ENCODE assay signal across 8 cellular contexts in the genomic region with DNA sequence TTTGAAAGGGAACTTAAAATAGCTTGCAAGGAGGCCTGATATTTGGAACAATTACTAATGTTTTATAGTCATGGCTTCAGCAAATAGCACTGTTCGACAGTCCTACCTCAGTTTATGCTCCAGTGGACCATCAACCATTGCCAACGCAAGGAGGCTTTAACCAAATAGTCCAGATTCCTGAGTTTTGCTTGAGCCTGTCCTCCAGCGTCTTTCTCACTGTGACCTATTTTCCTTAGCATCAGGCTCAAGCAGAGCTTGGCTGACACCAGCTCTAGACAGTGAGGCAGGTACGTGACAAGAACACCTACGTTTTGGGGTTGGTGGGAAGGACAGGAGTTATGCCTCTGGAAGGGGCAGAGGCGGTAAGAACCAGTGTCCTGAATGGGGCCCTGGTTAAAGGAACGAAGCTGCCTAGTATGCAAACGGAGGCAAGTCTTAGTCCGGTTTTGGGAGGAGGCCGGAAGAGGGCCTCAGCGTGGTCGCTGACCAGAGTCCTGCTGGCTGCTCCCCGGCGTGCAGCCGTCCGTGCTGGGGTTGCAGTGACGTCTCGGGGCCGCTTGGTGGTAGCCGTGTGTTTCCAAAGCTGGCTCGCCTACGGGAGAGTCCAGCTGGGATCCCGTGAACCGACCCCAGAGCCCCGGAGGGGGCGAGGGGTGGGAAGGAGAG. TPM values are rescaled to one million over a fixed set of nuclear protein-coding genes. Genes with fewer than 3 reads are reported as not detected.
DNase-seq lines count a peak whose midpoint lies in the region; ATAC-seq and TF ChIP-seq lines count a peak whose summit lies in the region.

No MANE protein-coding gene starts in this region.

- H3K36me3 ChIP-seq in H7 (replicated peaks; ENCODE audit: control insufficient read depth, insufficient read depth, low read length) (no peaks in the 10 kb centered on the region), iPS-18a (ENCODE audit: control insufficient read depth, low read depth, low read length) (peaks cover 2% of the 10 kb centered on the region)

- H3K27me3 ChIP-seq in H7 (ENCODE audit: control insufficient read depth, insufficient read depth, low read length) (peaks cover 36% of the 10 kb centered on the region), iPS-18a (ENCODE audit: control insufficient read depth, insufficient read depth, low read length) (peaks cover 42% of the 10 kb centered on the region)

- POLR2A ChIA-PET in MCF 10A (lab: Yijun Ruan, JAX), result interaction anchor here (0.5 to 2.0 kb wide), 17 partner anchors 9 to 737 kb away, joined by 3 to 16 read pairs (median 3); no protein-coding TSS in a partner anchor

- no TSS peak for BruUV-seq in MCF 10A (replicated peaks; lab: Mats Ljungman, UMichigan)

- H3K27ac ChIP-seq in iPS-18a (ENCODE audit: low read length), result no peak overlapping the region

- H3K4me1 ChIP-seq in iPS-18a (ENCODE audit: control insufficient read depth, low read depth, low read length), result peaks cover 18% of the 10 kb centered on the region

- peak; percentile 99 for TF ChIP-seq CTCF in MCF 10A (IDR thresholded peaks at IDR 0.05; ENCODE audit: unreplicated experiment)

- H3K36me3 Mint-ChIP-seq in T-helper 2 cell treated with Interferon-gamma antibody and Interleukin-4, amounts not matched to agents 5 μg/mL and 100 μg/mL, for 36 hours (ENCODE audit: low read depth), result peaks cover 6% of the 10 kb centered on the region
- H3K36me3 Mint-ChIP-seq in MCF 10A (ENCODE audit: insufficient read depth, unreplicated experiment), result peaks cover 54% of the 10 kb centered on the region

- peaks cover 22% of the 10 kb centered on the region for H3K27me3 Mint-ChIP-seq in T-helper 2 cell treated with Interferon-gamma antibody and Interleukin-4, amounts not matched to agents 5 μg/mL and 100 μg/mL, for 36 hours (ENCODE audit: low read depth)
- no peaks in the 10 kb centered on the region for H3K27me3 Mint-ChIP-seq in MCF 10A (ENCODE audit: insufficient read depth, unreplicated experiment)

- H3K27ac Mint-ChIP-seq in T-helper 2 cell treated with Interferon-gamma antibody and Interleukin-4, amounts not matched to agents 5 μg/mL and 100 μg/mL, for 36 hours, result no peak overlapping the region
- no peak overlapping the region for H3K27ac Mint-ChIP-seq in MCF 10A (ENCODE audit: low read depth, unreplicated experiment)

- intact Hi-C loops in MCF 10A (cut with micrococcal nuclease), result loop anchor here (1.0 to 10.0 kb wide), 7 partner anchors 66 to 770 kb away; partner anchors contain the start of genes FBXW11 and STK10
- intact Hi-C loops in sciatic nerve (cut with DNase I), result loop anchor here (10.0 kb wide), 1 partner anchor 486 kb away; no protein-coding TSS in a partner anchor

- H3K9me3 ChIP-seq in iPS-18a (ENCODE audit: control insufficient read depth, low read depth, low read length), result no peaks in the 10 kb centered on the region

- H3K4me3 ChIP-seq in GM08714 (ENCODE audit: low read length) (peak overlapping the region; percentile 1; the same call in 1 of the 2 replicates), H7 (ENCODE audit: insufficient read depth, low read depth, low read length) (peak overlapping the region; percentile 69), iPS-18a (ENCODE audit: low read length) (peak overlapping the region; percentile 80)

- DNase-seq in H7 (peak; percentile 95), M059J (ENCODE audit: low read depth) (peak; percentile 73), MCF 10A (ENCODE audit: unreplicated experiment) (peak; percentile 87), sciatic nerve (ENCODE audit: low spot score) (peak; percentile 88), cerebellar nuclear complex (lab: John Stamatoyannopoulos, UW) (no peak)
- peak; percentile 50 for DNase-seq in T-helper 2 cell treated with Interferon-gamma antibody and Interleukin-4, amounts not matched to agents 5 μg/mL and 100 μg/mL, for 36 hours (ENCODE audit: low spot score)

- H3K9me3 Mint-ChIP-seq in T-helper 2 cell treated with Interferon-gamma antibody and Interleukin-4, amounts not matched to agents 5 μg/mL and 100 μg/mL, for 36 hours, result no peaks in the 10 kb centered on the region
- no peaks in the 10 kb centered on the region for H3K9me3 Mint-ChIP-seq in MCF 10A (ENCODE audit: unreplicated experiment)

- H3K4me3 Mint-ChIP-seq in T-helper 2 cell treated with Interferon-gamma antibody and Interleukin-4, amounts not matched to agents 5 μg/mL and 100 μg/mL, for 36 hours, result peak overlapping the region; percentile 71
- H3K4me3 Mint-ChIP-seq in MCF 10A (ENCODE audit: unreplicated experiment), result peak overlapping the region; percentile 68

- H3K4me1 Mint-ChIP-seq in T-helper 2 cell treated with Interferon-gamma antibody and Interleukin-4, amounts not matched to agents 5 μg/mL and 100 μg/mL, for 36 hours (ENCODE audit: low read depth), result peaks cover 7% of the 10 kb centered on the region
- peaks cover 34% of the 10 kb centered on the region for H3K4me1 Mint-ChIP-seq in MCF 10A (ENCODE audit: insufficient read depth, unreplicated experiment)

- CTCF ChIA-PET in MCF 10A (lab: Yijun Ruan, JAX), result interaction anchor here (0.5 to 7.6 kb wide), 68 partner anchors 9 to 864 kb away, joined by 3 to 191 read pairs (median 4); no protein-coding TSS in a partner anchor

- ATAC-seq in sciatic nerve, result peak; percentile 93

- H3K9ac ChIP-seq in iPS-18a (ENCODE audit: low read length), result peak overlapping the region; percentile 42

RNA-seq across cellular contexts. Expression of gene FGF18, which starts 1.0 kb away (rescaled TPM):
- 1.9 TPM in 2 replicates for total RNA-seq in H7 (2014; rRNA removed; shearing (Covaris generic))
- total RNA-seq in M059J (2014; rRNA removed; shearing (Covaris generic)), result not detected in 2 replicates
- not detected in 2 replicates for total RNA-seq in MCF 10A (2022)
- total RNA-seq in sciatic nerve, result 15.8 TPM

RNA-seq across cellular contexts. Expression of gene NPM1, which starts 30.8 kb away (rescaled TPM):
- 2,089 and 3,527 TPM in 2 replicates for total RNA-seq in H7 (2014; rRNA removed; shearing (Covaris generic))
- total RNA-seq in M059J (2014; rRNA removed; shearing (Covaris generic)), result 1,019 and 1,223 TPM in 2 replicates
- total RNA-seq in MCF 10A (2022) (3,249 and 4,548 TPM in 2 replicates), sciatic nerve (544 TPM)

Comparison
In these comparisons a context has a peak if more than half of its experiments do, and no peak if none do; other contexts are left out.
1. H3K4me3 ChIP-seq: peak in every context shown above with its lines; median percentile 80 in iPS-18a; 69 in H7; 1 in GM08714.
2. DNase-seq: peak in H7 (single experiment), M059J (single experiment), T-helper 2 cell treated with Interferon-gamma antibody and Interleukin-4, amounts not matched to agents 5 μg/mL and 100 μg/mL, for 36 hours (single experiment), MCF 10A (single experiment) and sciatic nerve (single experiment); none in cerebellar nuclear complex (0 of 2).